8 cellular contexts compared by ENCODE assay signal in the genomic region with DNA sequence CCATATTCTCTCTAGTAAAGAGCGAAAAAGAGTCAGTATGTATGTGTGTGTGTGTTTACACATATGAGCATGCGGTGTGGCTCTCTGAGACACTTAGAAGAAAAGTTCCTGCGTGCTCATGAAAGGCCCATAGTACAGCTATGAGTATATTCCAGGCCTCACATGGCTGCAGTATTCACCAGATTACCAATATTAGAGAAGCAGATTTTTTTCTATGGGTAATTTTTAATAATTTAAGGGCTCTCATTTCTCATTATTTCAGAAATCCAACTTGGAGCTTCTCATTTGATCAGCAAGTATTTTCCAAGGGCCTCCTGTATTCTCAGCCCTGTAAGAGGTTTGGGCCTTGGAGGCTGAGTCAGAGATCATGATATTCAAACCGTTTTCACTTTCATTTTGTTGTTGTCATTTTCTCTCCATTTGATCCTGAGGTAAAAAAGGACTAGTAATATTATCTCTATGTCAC.
DNase-seq lines count a peak whose midpoint lies in the region; ATAC-seq, FAIRE-seq and TF ChIP-seq lines count a peak whose summit lies in the region.

No MANE protein-coding gene starts in this region.

- ATAC-seq in GM18907 (IDR thresholded peaks at IDR 0.05; ENCODE audit: unreplicated experiment) (peak; percentile 81), HG03095 (IDR thresholded peaks at IDR 0.05; ENCODE audit: unreplicated experiment) (peak; percentile 81)

- H3F3A ChIP-seq in SU-DHL-6 (ENCODE audit: insufficient read depth), result no peaks in the 10 kb centered on the region

- H3K9me3 ChIP-seq in SU-DHL-6 (ENCODE audit: insufficient read depth, low read length) (no peaks in the 10 kb centered on the region), skeletal muscle satellite cell (replicated peaks; ENCODE audit: low read length) (no peaks in the 10 kb centered on the region)

- H3K9ac ChIP-seq in SU-DHL-6 (ENCODE audit: low read length), result no peak overlapping the region
- peak overlapping the region; percentile 84 for H3K9ac ChIP-seq in skeletal muscle satellite cell (ENCODE audit: low read depth, low read length)

- DNase-seq in ACHN, result peak; percentile 59
- DNase-seq in erythroblast (lab: John Stamatoyannopoulos, UW), result peak; percentile 66 to 74
- no peak for DNase-seq in GM12892 (ENCODE audit: insufficient read length)
- no peak for DNase-seq in UCSD-AML1 (lab: John Stamatoyannopoulos, UW; ENCODE audit: unreplicated experiment)

- H4K20me1 ChIP-seq in SU-DHL-6 (ENCODE audit: low read depth, low read length), result no peaks in the 10 kb centered on the region

- H3K79me2 ChIP-seq in SU-DHL-6 (ENCODE audit: insufficient read depth, low read length), result no peaks in the 10 kb centered on the region

- TF ChIP-seq POLR2A in erythroblast (IDR thresholded peaks at IDR 0.05; ENCODE audit: low read length) (no peak), GM12892 (IDR thresholded peaks at IDR 0.05; ENCODE audit: low read depth, low read length) (no peak)

- no peak overlapping the region for H3K4me3 ChIP-seq in SU-DHL-6 (ENCODE audit: insufficient read depth, low read length, poor library complexity, severe bottlenecking)
- H3K4me3 ChIP-seq in skeletal muscle satellite cell (ENCODE audit: low read length), result peak overlapping the region; percentile 66

- H3K27ac ChIP-seq in SU-DHL-6 (ENCODE audit: low read depth, low read length), result no peak overlapping the region

- in situ Hi-C loops in ACHN (cut with HindIII; ENCODE audit: low pct_ligation_motif_present, low pct_unique_long_range_greater_than_20kb, low sequenced_read_pairs), result no loop called here

- peaks cover 18% of the 10 kb centered on the region for H3K4me1 ChIP-seq in skeletal muscle satellite cell (ENCODE audit: control insufficient read depth, insufficient read depth, low read length)

- H3K27me3 ChIP-seq in SU-DHL-6 (ENCODE audit: low read length) (no peaks in the 10 kb centered on the region), skeletal muscle satellite cell (ENCODE audit: control insufficient read depth, insufficient read depth, low read length) (no peaks in the 10 kb centered on the region)

- H2AFZ ChIP-seq in SU-DHL-6 (ENCODE audit: low read depth, low read length, severe bottlenecking), result no peak overlapping the region

- H3K4me2 ChIP-seq in SU-DHL-6 (ENCODE audit: low read depth, low read length, poor library complexity, severe bottlenecking), result peak overlapping the region; percentile 43
- peak overlapping the region; percentile 85 for H3K4me2 ChIP-seq in skeletal muscle satellite cell (ENCODE audit: low read length)

- no peak for FAIRE-seq in GM12892 (lab: Jason Lieb, UNC)

- no peaks in the 10 kb centered on the region for H3K36me3 ChIP-seq in SU-DHL-6 (ENCODE audit: low read length)
- no peaks in the 10 kb centered on the region for H3K36me3 ChIP-seq in skeletal muscle satellite cell (ENCODE audit: insufficient read depth, low read length)

- H3K9me2 ChIP-seq in SU-DHL-6 (replicated peaks; ENCODE audit: insufficient read depth, low read length), result no peaks in the 10 kb centered on the region

- no peak for TF ChIP-seq CTCF in SU-DHL-6 (IDR thresholded peaks at IDR 0.05; ENCODE audit: insufficient read depth, low read length, poor library complexity, severe bottlenecking)

Comparison
In these comparisons a context has a peak if more than half of its experiments do, and no peak if none do; other contexts are left out.
1. DNase-seq: peak in ACHN (single experiment) and erythroblast (2 of 2); none in GM12892 (single experiment) and UCSD-AML1 (single experiment).